In the genomic region with DNA sequence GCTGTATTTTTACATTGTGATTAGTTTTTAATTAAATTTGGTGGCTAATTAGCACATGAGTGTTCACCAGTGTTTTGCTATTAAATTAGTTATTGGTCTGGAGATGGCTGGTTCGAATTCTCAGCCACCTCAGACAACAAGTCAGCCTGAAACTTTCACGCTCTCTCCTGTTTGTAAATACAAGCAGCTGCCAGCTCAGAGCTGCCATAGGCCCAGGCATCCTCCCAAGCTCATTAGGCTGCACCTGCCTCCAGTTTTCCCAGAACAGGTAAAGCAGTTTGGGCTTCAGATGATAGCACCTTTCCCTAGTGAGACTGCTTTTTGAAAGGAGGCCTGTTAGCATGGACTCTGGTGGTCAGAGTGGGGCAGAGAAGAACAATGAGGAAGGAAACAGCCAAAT, we compare ENCODE assay signal across 29 cellular contexts.
DNase-seq lines count a peak whose midpoint lies in the region; ATAC-seq, FAIRE-seq and TF ChIP-seq lines count a peak whose summit lies in the region.
"Had no signal": no experiment of that assay in that cellular context is flagged by ENCODE, and none has a peak within 500 bp of the region (broad histone marks: within the 10 kb centered on the region; RNA-seq: fewer than 3 reads in every experiment).

No MANE protein-coding gene starts in this region.

- peak; percentile 50 to 77 (median 75) for DNase-seq in NCI-H1417 (lab: John Stamatoyannopoulos, UW)
- no peak for DNase-seq in NCI-H1417 treated with DMSO at 0.1 percent for 48 hours (lab: John Stamatoyannopoulos, UW)
- peak; percentile 33 to 81 for DNase-seq in NCI-H2081 (lab: John Stamatoyannopoulos, UW)
- DNase-seq in NCI-H526 (lab: John Stamatoyannopoulos, UW) = peak; percentile 66 to 89
- peak in 1 of 6 donors; percentile 13 for DNase-seq in pancreas
- no peak for DNase-seq in KBM-7
- DNase-seq in aorta = no peak
- DNase-seq: 8988T; activated CD4-positive, alpha-beta T cell treated with anti-CD3 and anti-CD28 coated beads, Interleukin-2, amount 50 U/mL, for 4 hours; activated gamma-delta T cell; activated T-cell treated with anti-CD3 and anti-CD28 coated beads for 4 hours; adrenal gland; AML-193; CD8-positive, alpha-beta memory T cell; erythroblast; Kasumi-1; mammary epithelial cell; NCI-H1436; NK-92 treated with Interleukin-12 subunit alpha and Interleukin-12 subunit beta, amount 100 ng/mL, for 24 hours; occipital lobe; stimulated activated CD4-positive, alpha-beta T cell treated with anti-CD3 and anti-CD28 coated beads, Interleukin-15, amount 100 ng/mL, for 24 hours; T-helper 2 cell had no signal

- FAIRE-seq in pancreas (lab: Jason Lieb, UNC) = no peak
- FAIRE-seq: keratinocyte, RCC 7860 had no signal

- peaks cover 0 to 2% (median 0%) of the 10 kb centered on the region in 3 donors for H3K36me3 ChIP-seq in pancreas
- H3K36me3 ChIP-seq in aorta (ENCODE audit: control insufficient read depth in 1 of 2, insufficient read depth in 2 of 2, low read length in 1 of 2) = peaks cover 0 to 7% of the 10 kb centered on the region in 2 donors
- H3K36me3 ChIP-seq: adrenal gland, cardiac muscle cell, gastrocnemius medialis, HAP-1, vagina had no signal

- WGBS in pancreas, 2 donors = 22 to 36% methylated on average over 2 of the region's 2 CpGs
- 54% methylated on average over 2 of the region's 2 CpGs for WGBS in aorta, 2 donors

- H3K4me1 ChIP-seq in pancreas (peaks cover 0 to under 1% (median 0%) of the 10 kb centered on the region in 3 donors), aorta (ENCODE audit: control insufficient read depth in 1 of 2, insufficient read depth in 2 of 2, low read length in 2 of 2) (peaks cover 4 to 7% of the 10 kb centered on the region in 2 donors)
- H3K4me1 ChIP-seq: adrenal gland, HAP-1 had no signal

- ATAC-seq in pancreas (peak in 3 of 4 donors; percentile 34 to 64 (median 40)), aorta (ENCODE audit: low FRiP score) (no peak), HG02759 (IDR thresholded peaks at IDR 0.05; ENCODE audit: unreplicated experiment) (no peak)

- TF ChIP-seq CTCF in pancreas (IDR thresholded peaks at IDR 0.05) = no peak

- H3K27ac ChIP-seq in pancreas (no peak overlapping the region), aorta (ENCODE audit: low read depth in 1 of 2, low read length in 2 of 2) (peak overlapping the region in 1 of 2 donors; percentile 1)
- H3K27ac ChIP-seq: adrenal gland, cardiac muscle cell, vagina had no signal

- H3K27me3 ChIP-seq in pancreas (no peaks in the 10 kb centered on the region), aorta (ENCODE audit: control insufficient read depth in 1 of 2, insufficient read depth in 2 of 2, low read length in 1 of 2) (no peaks in the 10 kb centered on the region)
- H3K27me3 ChIP-seq: adrenal gland, cardiac muscle cell, gastrocnemius medialis, vagina had no signal

- in situ Hi-C loops in KBM-7 (cut with MboI; ENCODE audit: low pct_unique_long_range_greater_than_20kb, low sequenced_read_pairs) = no loop called here

- H3K9me3 ChIP-seq in pancreas (no peaks in the 10 kb centered on the region), aorta (ENCODE audit: control insufficient read depth, low read length) (no peaks in the 10 kb centered on the region)
- H3K9me3 ChIP-seq: adrenal gland, gastrocnemius medialis, HAP-1, vagina had no signal

- H3K4me3 ChIP-seq in pancreas (no peak overlapping the region), aorta (ENCODE audit: low read length in 2 of 2) (no peak overlapping the region)
- H3K4me3 ChIP-seq: adrenal gland, cardiac muscle cell, gastrocnemius medialis, HAP-1, vagina had no signal

- intact Hi-C loops in pancreas (cut with DNase I) = no loop called here
- intact Hi-C loops in aorta (cut with DNase I) = no loop called here

Comparison
In these comparisons a context has a peak if more than half of its experiments do, and no peak if none do; other contexts are left out.
1. DNase-seq: peak in NCI-H1417 (3 of 3), NCI-H2081 (2 of 2) and NCI-H526 (2 of 2); none in NCI-H1417 treated with DMSO at 0.1 percent for 48 hours (single experiment), KBM-7 (single experiment) and aorta (0 of 2).
2. ATAC-seq: peak in pancreas (3 of 4); none in aorta (single experiment) and HG02759 (single experiment).